ENCODE assay signal across 8 cellular contexts in the genomic region with DNA sequence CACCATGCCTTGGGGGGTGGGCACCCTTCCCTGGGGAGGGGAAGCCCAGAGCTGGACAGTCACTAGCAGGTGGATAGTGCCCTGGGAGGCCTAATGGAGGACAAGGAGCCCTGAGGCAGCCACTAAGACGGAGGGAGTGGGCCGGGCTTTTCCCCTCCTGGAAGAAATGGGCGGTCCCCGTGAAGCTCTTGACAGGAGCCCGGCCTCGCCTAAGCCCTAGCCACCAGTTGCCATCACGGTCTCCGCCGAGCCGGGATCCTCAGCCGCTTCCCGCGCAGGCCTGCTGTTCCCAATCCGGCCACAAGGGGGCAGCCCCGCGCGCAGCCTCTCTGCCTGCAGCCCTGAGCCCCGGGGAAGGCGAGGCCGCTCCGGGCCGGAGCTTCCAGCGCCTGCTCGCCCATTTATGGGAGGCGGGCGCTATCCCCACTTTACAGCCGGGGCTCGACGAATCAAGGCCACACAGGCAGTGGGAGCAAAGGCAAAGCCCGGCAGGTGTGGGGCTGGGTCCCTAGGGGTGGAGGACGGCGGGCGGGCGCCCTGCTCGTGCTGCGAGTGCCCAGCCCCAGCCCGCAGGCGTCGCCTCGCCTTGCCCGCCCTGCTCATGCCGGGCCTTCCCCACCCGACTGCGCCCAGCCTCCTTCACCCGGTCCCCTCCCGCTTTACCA.
A peak's percentile ranks its signal among the peaks of the same experiment; 100 is the strongest.
DNase-seq lines count a peak whose midpoint lies in the region; ATAC-seq and TF ChIP-seq lines count a peak whose summit lies in the region.

No MANE protein-coding gene starts in this region.

- no peaks in the 10 kb centered on the region for H3K27me3 ChIP-seq in CD4-positive, CD25-positive, alpha-beta regulatory T cell (ENCODE audit: control insufficient read depth, insufficient read depth, low read length)

- H3K27me3 Mint-ChIP-seq in CD4-positive, CD25-positive, alpha-beta regulatory T cell: no peaks in the 10 kb centered on the region

- H3K9me3 Mint-ChIP-seq in CD4-positive, CD25-positive, alpha-beta regulatory T cell: no peaks in the 10 kb centered on the region

- no peak overlapping the region for H3K4me3 Mint-ChIP-seq in CD4-positive, CD25-positive, alpha-beta regulatory T cell

- H3K4me1 Mint-ChIP-seq in CD4-positive, CD25-positive, alpha-beta regulatory T cell: peaks cover 0 to 5% (median 1%) of the 10 kb centered on the region in 4 donors

- peaks cover 5% of the 10 kb centered on the region for H3K4me1 ChIP-seq in CD4-positive, CD25-positive, alpha-beta regulatory T cell (ENCODE audit: control insufficient read depth, insufficient read depth, low read length, poor library complexity, severe bottlenecking)

- peak; percentile 48 to 62 for ATAC-seq in CD4-positive, CD25-positive, alpha-beta regulatory T cell (ENCODE audit: low read depth in 2 of 2)
- ATAC-seq in GM21723 (IDR thresholded peaks at IDR 0.05; ENCODE audit: unreplicated experiment) (peak; percentile 70), left colon (peak; percentile 73), GM18909 (IDR thresholded peaks at IDR 0.05; ENCODE audit: poor library complexity, unreplicated experiment) (no peak)

- H3K36me3 ChIP-seq in CD4-positive, CD25-positive, alpha-beta regulatory T cell (ENCODE audit: control insufficient read depth, insufficient read depth, low read length): peaks cover 69% of the 10 kb centered on the region

- H3K36me3 Mint-ChIP-seq in CD4-positive, CD25-positive, alpha-beta regulatory T cell: peaks cover 12% of the 10 kb centered on the region

- no peaks in the 10 kb centered on the region for H3K9me3 ChIP-seq in CD4-positive, CD25-positive, alpha-beta regulatory T cell (ENCODE audit: control insufficient read depth in 2 of 2, low read length in 2 of 2)

- peak overlapping the region; percentile 23 for H3K27ac ChIP-seq in CD4-positive, CD25-positive, alpha-beta regulatory T cell (ENCODE audit: insufficient read depth, low read length, poor library complexity, severe bottlenecking)

- intact Hi-C loops in left colon (cut with DNase I, micrococcal nuclease): no loop called here

- peak overlapping the region in 1 of 3 donors; percentile 9 for H3K27ac Mint-ChIP-seq in CD4-positive, CD25-positive, alpha-beta regulatory T cell

- peak; percentile 33 to 46 (median 36) for DNase-seq in CD4-positive, CD25-positive, alpha-beta regulatory T cell
- DNase-seq in NCI-H187 (lab: John Stamatoyannopoulos, UW) (peak; percentile 80 to 87), choroid plexus epithelial cell (ENCODE audit: low read depth) (peak; percentile 68), left colon (peak; percentile 63 to 81)
- DNase-seq in activated CD4-positive, CD25-positive, alpha-beta regulatory T cell (lab: John Stamatoyannopoulos, UW): peak; percentile 21 to 47 (median 28)
- DNase-seq in stimulated activated CD4-positive, alpha-beta T cell treated with anti-CD3 and anti-CD28 coated beads, Interleukin-1b, Interleukin-23, amount 100 ng/mL, for 48 hours: peak; percentile 52

- TF ChIP-seq CTCF in choroid plexus epithelial cell (conservative IDR thresholded peaks at IDR 0.05; ENCODE audit: low read depth, low read length): peak; percentile 86

- no peak overlapping the region for H3K4me3 ChIP-seq in CD4-positive, CD25-positive, alpha-beta regulatory T cell (ENCODE audit: low read depth, low read length)
- peak overlapping the region; percentile 48 for H3K4me3 ChIP-seq in choroid plexus epithelial cell (ENCODE audit: low read depth, low read length)

Comparison
In these comparisons a context has a peak if more than half of its experiments do, and no peak if none do; other contexts are left out.
1. DNase-seq: peak in every context shown above with its lines; median percentile 84 in NCI-H187; 72 in left colon; 68 in choroid plexus epithelial cell; 52 in stimulated activated CD4-positive, alpha-beta T cell treated with anti-CD3 and anti-CD28 coated beads, Interleukin-1b, Interleukin-23, amount 100 ng/mL, for 48 hours; 36 in CD4-positive, CD25-positive, alpha-beta regulatory T cell; 28 in activated CD4-positive, CD25-positive, alpha-beta regulatory T cell.